1 cellular context compared by ENCODE assay signal in the genomic region with DNA sequence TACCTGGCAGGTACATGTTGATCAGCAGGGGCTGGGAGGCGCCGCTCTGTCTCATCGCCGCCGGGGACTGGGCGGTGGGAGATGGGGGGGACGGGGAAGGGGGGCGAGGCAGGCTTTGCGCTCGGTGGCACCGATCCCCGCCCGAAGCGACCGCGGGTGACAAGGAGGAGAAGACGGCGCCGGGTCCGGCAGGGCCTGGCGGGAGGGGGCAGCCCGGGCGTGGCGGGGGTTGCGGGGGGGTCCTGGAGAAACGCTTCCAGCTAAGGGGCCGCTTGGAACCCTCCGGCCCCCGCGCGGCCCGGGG.
TF ChIP-seq lines count a peak whose summit lies in the region.

A gene (minus strand): TSS at position 164 of the 304 bp plus-strand sequence. CDS start 109 bp downstream, at position 55.

TF ChIP-seq in SK-N-SH treated with all-trans-retinoic acid at 6 μM for 48 hours, 23 proteins besides CTCF, POLR2A, EP300 and RAD21 (continued from another document):
- TF ChIP-seq, protein P1, sequence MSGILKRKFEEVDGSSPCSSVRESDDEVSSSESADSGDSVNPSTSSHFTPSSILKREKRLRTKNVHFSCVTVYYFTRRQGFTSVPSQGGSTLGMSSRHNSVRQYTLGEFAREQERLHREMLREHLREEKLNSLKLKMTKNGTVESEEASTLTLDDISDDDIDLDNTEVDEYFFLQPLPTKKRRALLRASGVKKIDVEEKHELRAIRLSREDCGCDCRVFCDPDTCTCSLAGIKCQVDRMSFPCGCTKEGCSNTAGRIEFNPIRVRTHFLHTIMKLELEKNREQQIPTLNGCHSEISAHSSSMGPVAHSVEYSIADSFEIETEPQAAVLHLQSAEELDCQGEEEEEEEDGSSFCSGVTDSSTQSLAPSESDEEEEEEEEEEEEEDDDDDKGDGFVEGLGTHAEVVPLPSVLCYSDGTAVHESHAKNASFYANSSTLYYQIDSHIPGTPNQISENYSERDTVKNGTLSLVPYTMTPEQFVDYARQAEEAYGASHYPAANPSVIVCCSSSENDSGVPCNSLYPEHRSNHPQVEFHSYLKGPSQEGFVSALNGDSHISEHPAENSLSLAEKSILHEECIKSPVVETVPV (CRISPR knock-in tag; IDR thresholded peaks at IDR 0.05): no peak
- no peak for TF ChIP-seq SNAI2 (CRISPR knock-in tag; IDR thresholded peaks at IDR 0.05)
- TF ChIP-seq ZNF70 (CRISPR knock-in tag; IDR thresholded peaks at IDR 0.05): no peak
